8 cellular contexts compared by ENCODE assay signal in the genomic region with DNA sequence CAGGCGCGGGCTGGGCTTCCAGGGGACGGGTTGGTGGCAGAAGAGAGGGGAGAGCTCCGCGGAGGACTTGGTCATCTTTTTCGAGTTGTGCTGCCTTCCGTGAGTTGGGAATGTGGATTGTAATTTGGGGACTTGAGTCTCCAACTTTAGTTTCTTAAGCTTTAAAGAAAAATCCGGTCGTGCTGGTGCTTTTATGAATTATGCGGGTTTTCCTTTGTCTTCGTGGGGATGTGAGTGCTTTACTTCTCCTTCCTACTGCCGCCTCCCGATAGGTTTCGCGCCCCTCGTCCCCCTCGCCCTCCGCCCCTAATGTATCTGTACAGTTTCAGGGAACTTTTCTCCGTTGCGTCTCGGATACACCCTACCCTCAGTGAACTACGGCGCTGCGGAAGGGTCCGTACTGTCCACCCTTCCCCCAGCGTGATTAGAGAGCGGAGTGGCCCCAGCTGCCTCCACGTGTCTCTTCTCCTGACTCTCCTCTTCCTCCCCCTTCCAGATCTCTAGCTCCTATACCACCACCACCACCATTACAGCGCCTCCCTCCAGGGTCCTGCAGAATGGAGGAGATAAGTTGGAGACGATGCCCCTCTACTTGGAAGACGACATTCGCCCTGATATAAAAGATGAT. TPM values are rescaled to one million over a fixed set of nuclear protein-coding genes. Genes with fewer than 3 reads are reported as not detected.
A peak's percentile ranks its signal among the peaks of the same experiment; 100 is the strongest.
DNase-seq lines count a peak whose midpoint lies in the region; ATAC-seq and TF ChIP-seq lines count a peak whose summit lies in the region.

No MANE protein-coding gene starts in this region.

- POLR2A ChIA-PET in PC-9 (lab: Charles Lee; ENCODE audit: unreplicated experiment): no interaction called here
- POLR2A ChIA-PET in naive thymus-derived CD8-positive, alpha-beta T cell (lab: Charles Lee): interaction anchor here (0.5 to 1.7 kb wide), 2 partner anchors 23 to 94 kb away, joined by 4 to 7 read pairs; no protein-coding TSS in a partner anchor

- H3K4me2 ChIP-seq in PC-9: peak overlapping the region; percentile 87

- peaks cover 49% of the 10 kb centered on the region for H3K4me1 ChIP-seq in PC-9 (replicated peaks; ENCODE audit: insufficient read depth)

- H3K4me1 Mint-ChIP-seq in T-helper 1 cell treated with Interleukin-12 subunit alpha and Interleukin-12 subunit beta and Interleukin-4 antibody, amounts not matched to agents 30 μg/mL and 1 μg/mL, for 36 hours (ENCODE audit: low read depth): peaks cover 63% of the 10 kb centered on the region
- peaks cover 70% of the 10 kb centered on the region for H3K4me1 Mint-ChIP-seq in endothelial cell (ENCODE audit: unreplicated experiment)
- peaks cover 29 to 48% (median 37%) of the 10 kb centered on the region in 4 donors for H3K4me1 Mint-ChIP-seq in naive thymus-derived CD8-positive, alpha-beta T cell

- peak overlapping the region; percentile 84 for H3K4me3 ChIP-seq in PC-9

- TF ChIP-seq CTCF in PC-9 (conservative IDR thresholded peaks at IDR 0.05): no peak
- TF ChIP-seq CTCF in endothelial cell (IDR thresholded peaks at IDR 0.05; ENCODE audit: unreplicated experiment): no peak

- H3K27me3 ChIP-seq in PC-9 (ENCODE audit: insufficient read depth, low read depth): no peaks in the 10 kb centered on the region

- TSS peak; percentile 35 for BruUV-seq in PC-9 (replicated peaks; lab: Mats Ljungman, UMichigan)

- peak overlapping the region; percentile 88 for H3K27ac Mint-ChIP-seq in T-helper 1 cell treated with Interleukin-12 subunit alpha and Interleukin-12 subunit beta and Interleukin-4 antibody, amounts not matched to agents 30 μg/mL and 1 μg/mL, for 36 hours
- peak overlapping the region; percentile 87 for H3K27ac Mint-ChIP-seq in endothelial cell (ENCODE audit: unreplicated experiment)
- H3K27ac Mint-ChIP-seq in naive thymus-derived CD8-positive, alpha-beta T cell: peak overlapping the region in 8 of 10 donors; percentile 17 to 83 (median 62)

- H3K9me3 Mint-ChIP-seq in T-helper 1 cell treated with Interleukin-12 subunit alpha and Interleukin-12 subunit beta and Interleukin-4 antibody, amounts not matched to agents 30 μg/mL and 1 μg/mL, for 36 hours: no peaks in the 10 kb centered on the region
- no peaks in the 10 kb centered on the region for H3K9me3 Mint-ChIP-seq in endothelial cell (ENCODE audit: unreplicated experiment)
- no peaks in the 10 kb centered on the region for H3K9me3 Mint-ChIP-seq in naive thymus-derived CD8-positive, alpha-beta T cell

- peaks cover 37% of the 10 kb centered on the region for H3K36me3 ChIP-seq in PC-9 (ENCODE audit: low read depth)

- peak overlapping the region; percentile 62; the same call in 1 of the 2 replicates for H2AFZ ChIP-seq in PC-9

- peaks cover 59% of the 10 kb centered on the region for H3K79me2 ChIP-seq in PC-9 (ENCODE audit: low read depth)

- intact Hi-C loops in PC-9 (cut with micrococcal nuclease; ENCODE audit: unreplicated experiment): no loop called here

- CTCF ChIA-PET in PC-9 (lab: Charles Lee): interaction anchor here (0.7 kb wide), 1 partner anchor 9 kb away, joined by 3 read pairs; no protein-coding TSS in a partner anchor

- H3K27me3 Mint-ChIP-seq in T-helper 1 cell treated with Interleukin-12 subunit alpha and Interleukin-12 subunit beta and Interleukin-4 antibody, amounts not matched to agents 30 μg/mL and 1 μg/mL, for 36 hours (ENCODE audit: low read depth): no peaks in the 10 kb centered on the region
- peaks cover 14% of the 10 kb centered on the region for H3K27me3 Mint-ChIP-seq in endothelial cell (ENCODE audit: unreplicated experiment)
- no peaks in the 10 kb centered on the region for H3K27me3 Mint-ChIP-seq in naive thymus-derived CD8-positive, alpha-beta T cell

- H3K27ac ChIP-seq in PC-9: no peak overlapping the region

- peaks cover 9% of the 10 kb centered on the region; the same call in 1 of the 2 replicates for H3F3A ChIP-seq in PC-9 (ENCODE audit: insufficient read depth, low read depth)

- no peaks in the 10 kb centered on the region for H3K9me2 ChIP-seq in PC-9 (ENCODE audit: insufficient read depth)

- DNase-seq in T-helper 1 cell (no peak), PC-9 (no peak), endothelial cell (ENCODE audit: low spot score) (no peak), Ammon's horn (ENCODE audit: low spot score) (no peak)
- no peak for DNase-seq in naive thymus-derived CD8-positive, alpha-beta T cell

- H3K4me3 Mint-ChIP-seq in T-helper 1 cell treated with Interleukin-12 subunit alpha and Interleukin-12 subunit beta and Interleukin-4 antibody, amounts not matched to agents 30 μg/mL and 1 μg/mL, for 36 hours: peak overlapping the region; percentile 100
- peak overlapping the region; percentile 99 for H3K4me3 Mint-ChIP-seq in endothelial cell (ENCODE audit: unreplicated experiment)
- peak overlapping the region; percentile 82 to 93 (median 92) for H3K4me3 Mint-ChIP-seq in naive thymus-derived CD8-positive, alpha-beta T cell

- no peak for ATAC-seq in naive thymus-derived CD8-positive, alpha-beta T cell
- no peak for ATAC-seq in HG03354 (IDR thresholded peaks at IDR 0.05; ENCODE audit: poor library complexity, severe bottlenecking, unreplicated experiment)
- no peak for ATAC-seq in GM21737 (IDR thresholded peaks at IDR 0.05; ENCODE audit: unreplicated experiment)

- no peaks in the 10 kb centered on the region for H3K9me3 ChIP-seq in PC-9 (ENCODE audit: insufficient read depth, low read depth)

- peaks cover 22% of the 10 kb centered on the region for H4K20me1 ChIP-seq in PC-9 (ENCODE audit: insufficient read depth)

- peaks cover 46% of the 10 kb centered on the region for H3K36me3 Mint-ChIP-seq in T-helper 1 cell treated with Interleukin-12 subunit alpha and Interleukin-12 subunit beta and Interleukin-4 antibody, amounts not matched to agents 30 μg/mL and 1 μg/mL, for 36 hours (ENCODE audit: low read depth)
- peaks cover 48% of the 10 kb centered on the region for H3K36me3 Mint-ChIP-seq in endothelial cell (ENCODE audit: low read depth, unreplicated experiment)
- H3K36me3 Mint-ChIP-seq in naive thymus-derived CD8-positive, alpha-beta T cell: peaks cover 6 to 19% (median 6%) of the 10 kb centered on the region in 3 donors

RNA-seq across cellular contexts. Expression of a gene that starts 0.6 kb away (rescaled TPM):
- total RNA-seq in PC-9 (2021) (220 and 518 TPM in 2 replicates), endothelial cell (ENCODE audit: unreplicated experiment) (627 TPM)
- total RNA-seq in naive thymus-derived CD8-positive, alpha-beta T cell: 1 to 10 TPM; 1.4 TPM
- polyA plus RNA-seq in naive thymus-derived CD8-positive, alpha-beta T cell: 1 to 10 TPM; 2.8 to 5.5 (median 4.4) TPM

RNA-seq across cellular contexts. Expression of a gene that starts 17.7 kb away (rescaled TPM):
- not detected in 2 replicates for total RNA-seq in PC-9 (2021)
- total RNA-seq in endothelial cell (ENCODE audit: unreplicated experiment): 0.44 TPM
- not detected for total RNA-seq in naive thymus-derived CD8-positive, alpha-beta T cell
- polyA plus RNA-seq in naive thymus-derived CD8-positive, alpha-beta T cell: not detected

Comparison
In these comparisons a context has a peak if more than half of its experiments do, and no peak if none do; other contexts are left out.
1. RNA of a gene that starts 0.6 kb away (total RNA-seq): 627 TPM in endothelial cell (single experiment) and 220 to 518 TPM in PC-9; 1.4 TPM in naive thymus-derived CD8-positive, alpha-beta T cell; every median in the first group is over 10 times any median in the second.
2. Peak in every context shown above with its lines, with median percentiles within 50 percentile points of each other: H3K27ac Mint-ChIP-seq and H3K4me3 Mint-ChIP-seq.